1 cellular context compared by ENCODE assay signal in the genomic region with DNA sequence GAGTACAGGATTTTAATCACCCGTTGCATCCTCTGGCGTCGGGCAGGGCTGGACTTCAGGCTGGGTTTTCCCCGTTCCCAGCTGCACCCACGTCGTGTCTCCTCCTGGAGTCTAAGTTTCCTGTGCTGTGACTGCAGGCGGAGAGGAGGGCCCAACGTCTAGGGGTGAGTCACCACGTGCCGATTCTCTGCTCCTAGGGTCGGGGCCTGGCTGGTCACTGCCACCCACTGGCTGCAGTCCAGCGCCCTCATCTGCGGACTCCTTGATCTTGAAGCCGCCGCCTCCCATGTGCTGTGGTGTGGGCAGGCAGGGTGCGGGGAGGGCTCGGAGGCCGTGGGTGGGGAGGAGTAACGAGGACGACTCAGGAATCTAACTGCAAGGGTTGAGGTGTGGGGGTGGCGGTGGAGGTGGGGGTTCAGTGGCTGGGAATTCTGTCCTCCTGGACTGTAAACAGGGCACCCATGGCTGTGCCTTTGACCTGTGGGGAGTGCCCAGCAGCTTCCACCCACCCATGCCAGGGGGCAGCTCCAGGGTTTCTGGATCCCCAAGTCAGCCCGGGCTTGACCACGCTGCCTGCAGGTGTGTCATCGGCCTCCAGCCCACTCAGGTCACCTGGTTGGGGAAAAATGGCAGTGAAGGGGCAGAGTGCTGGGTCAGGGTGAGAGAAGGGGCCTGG.
A peak's percentile ranks its signal among the peaks of the same experiment; 100 is the strongest.
TF ChIP-seq lines count a peak whose summit lies in the region.

No MANE protein-coding gene starts in this region.

TF ChIP-seq in K562, 482 proteins besides CTCF, POLR2A, EP300 and RAD21 (continued from another document and continues in another):
- TF ChIP-seq PHB2 (IDR thresholded peaks at IDR 0.05; ENCODE audit: low read depth) (no peak), COPS2 (conservative IDR thresholded peaks at IDR 0.05) (no peak), TRIM28 (IDR thresholded peaks at IDR 0.05) (no peak), ZNF785 (CRISPR knock-in tag; IDR thresholded peaks at IDR 0.05) (no peak), ZNF408 (CRISPR knock-in tag; IDR thresholded peaks at IDR 0.05; ENCODE audit: low read depth) (no peak), KDM4B (IDR thresholded peaks at IDR 0.05; ENCODE audit: borderline replicate concordance in 2 of 2, low read depth in 1 of 2) (no peak), CCNT2 (IDR thresholded peaks at IDR 0.05; ENCODE audit: borderline replicate concordance, extremely low read depth, insufficient read length, low read depth, low read length) (no peak), NCOR1 (IDR thresholded peaks at IDR 0.05) (no peak), NELFE (IDR thresholded peaks at IDR 0.05; ENCODE audit: insufficient read depth, insufficient read length) (no peak), E2F3 (CRISPR knock-in tag; IDR thresholded peaks at IDR 0.05) (no peak), HLTF (IDR thresholded peaks at IDR 0.05) (no peak), SP2 (IDR thresholded peaks at IDR 0.05; ENCODE audit: extremely low read depth, low read depth, low read length, poor library complexity, severe bottlenecking) (no peak), EHMT2 (IDR thresholded peaks at IDR 0.05) (no peak), CHD2 (IDR thresholded peaks at IDR 0.05; ENCODE audit: low read depth, low read length) (no peak), YBX1 (IDR thresholded peaks at IDR 0.05) (no peak), ZKSCAN1 (IDR thresholded peaks at IDR 0.05; ENCODE audit: low read depth, low read length) (no peak), NEUROD1 (IDR thresholded peaks at IDR 0.05; ENCODE audit: borderline replicate concordance, low read depth, low read length, partially characterized antibody) (no peak), ZNF384 (IDR thresholded peaks at IDR 0.05; ENCODE audit: low read depth, low read length) (no peak), CCAR2 (IDR thresholded peaks at IDR 0.05; ENCODE audit: low read depth, low read length) (no peak), NFE2L1 (tag; IDR thresholded peaks at IDR 0.05; ENCODE audit: borderline replicate concordance, low read depth) (no peak), SRF (CRISPR knock-in tag; IDR thresholded peaks at IDR 0.05) (no peak), HDAC8 (tag; IDR thresholded peaks at IDR 0.05) (no peak), ZSCAN32 (CRISPR knock-in tag; IDR thresholded peaks at IDR 0.05) (no peak), RHOXF2B (CRISPR knock-in tag; conservative IDR thresholded peaks at IDR 0.05) (no peak), LCOR (CRISPR knock-in tag; IDR thresholded peaks at IDR 0.05) (peak; percentile 43; the same call in 1 of the 2 replicates), ARID2 (IDR thresholded peaks at IDR 0.05) (no peak), ZNF24 (IDR thresholded peaks at IDR 0.05) (no peak), DDX20 (tag; IDR thresholded peaks at IDR 0.05; ENCODE audit: low read depth) (no peak)
- TF ChIP-seq, protein P1, sequence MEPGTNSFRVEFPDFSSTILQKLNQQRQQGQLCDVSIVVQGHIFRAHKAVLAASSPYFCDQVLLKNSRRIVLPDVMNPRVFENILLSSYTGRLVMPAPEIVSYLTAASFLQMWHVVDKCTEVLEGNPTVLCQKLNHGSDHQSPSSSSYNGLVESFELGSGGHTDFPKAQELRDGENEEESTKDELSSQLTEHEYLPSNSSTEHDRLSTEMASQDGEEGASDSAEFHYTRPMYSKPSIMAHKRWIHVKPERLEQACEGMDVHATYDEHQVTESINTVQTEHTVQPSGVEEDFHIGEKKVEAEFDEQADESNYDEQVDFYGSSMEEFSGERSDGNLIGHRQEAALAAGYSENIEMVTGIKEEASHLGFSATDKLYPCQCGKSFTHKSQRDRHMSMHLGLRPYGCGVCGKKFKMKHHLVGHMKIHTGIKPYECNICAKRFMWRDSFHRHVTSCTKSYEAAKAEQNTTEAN (CRISPR knock-in tag; IDR thresholded peaks at IDR 0.05): no peak
- TF ChIP-seq, protein P2, sequence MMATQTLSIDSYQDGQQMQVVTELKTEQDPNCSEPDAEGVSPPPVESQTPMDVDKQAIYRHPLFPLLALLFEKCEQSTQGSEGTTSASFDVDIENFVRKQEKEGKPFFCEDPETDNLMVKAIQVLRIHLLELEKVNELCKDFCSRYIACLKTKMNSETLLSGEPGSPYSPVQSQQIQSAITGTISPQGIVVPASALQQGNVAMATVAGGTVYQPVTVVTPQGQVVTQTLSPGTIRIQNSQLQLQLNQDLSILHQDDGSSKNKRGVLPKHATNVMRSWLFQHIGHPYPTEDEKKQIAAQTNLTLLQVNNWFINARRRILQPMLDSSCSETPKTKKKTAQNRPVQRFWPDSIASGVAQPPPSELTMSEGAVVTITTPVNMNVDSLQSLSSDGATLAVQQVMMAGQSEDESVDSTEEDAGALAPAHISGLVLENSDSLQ (IDR thresholded peaks at IDR 0.05): no peak
- TF ChIP-seq, protein P3, sequence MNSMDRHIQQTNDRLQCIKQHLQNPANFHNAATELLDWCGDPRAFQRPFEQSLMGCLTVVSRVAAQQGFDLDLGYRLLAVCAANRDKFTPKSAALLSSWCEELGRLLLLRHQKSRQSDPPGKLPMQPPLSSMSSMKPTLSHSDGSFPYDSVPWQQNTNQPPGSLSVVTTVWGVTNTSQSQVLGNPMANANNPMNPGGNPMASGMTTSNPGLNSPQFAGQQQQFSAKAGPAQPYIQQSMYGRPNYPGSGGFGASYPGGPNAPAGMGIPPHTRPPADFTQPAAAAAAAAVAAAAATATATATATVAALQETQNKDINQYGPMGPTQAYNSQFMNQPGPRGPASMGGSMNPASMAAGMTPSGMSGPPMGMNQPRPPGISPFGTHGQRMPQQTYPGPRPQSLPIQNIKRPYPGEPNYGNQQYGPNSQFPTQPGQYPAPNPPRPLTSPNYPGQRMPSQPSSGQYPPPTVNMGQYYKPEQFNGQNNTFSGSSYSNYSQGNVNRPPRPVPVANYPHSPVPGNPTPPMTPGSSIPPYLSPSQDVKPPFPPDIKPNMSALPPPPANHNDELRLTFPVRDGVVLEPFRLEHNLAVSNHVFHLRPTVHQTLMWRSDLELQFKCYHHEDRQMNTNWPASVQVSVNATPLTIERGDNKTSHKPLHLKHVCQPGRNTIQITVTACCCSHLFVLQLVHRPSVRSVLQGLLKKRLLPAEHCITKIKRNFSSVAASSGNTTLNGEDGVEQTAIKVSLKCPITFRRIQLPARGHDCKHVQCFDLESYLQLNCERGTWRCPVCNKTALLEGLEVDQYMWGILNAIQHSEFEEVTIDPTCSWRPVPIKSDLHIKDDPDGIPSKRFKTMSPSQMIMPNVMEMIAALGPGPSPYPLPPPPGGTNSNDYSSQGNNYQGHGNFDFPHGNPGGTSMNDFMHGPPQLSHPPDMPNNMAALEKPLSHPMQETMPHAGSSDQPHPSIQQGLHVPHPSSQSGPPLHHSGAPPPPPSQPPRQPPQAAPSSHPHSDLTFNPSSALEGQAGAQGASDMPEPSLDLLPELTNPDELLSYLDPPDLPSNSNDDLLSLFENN (IDR thresholded peaks at IDR 0.05; ENCODE audit: low read depth in 2 of 2, low read length in 2 of 2): no peak
- TF ChIP-seq, protein P4, sequence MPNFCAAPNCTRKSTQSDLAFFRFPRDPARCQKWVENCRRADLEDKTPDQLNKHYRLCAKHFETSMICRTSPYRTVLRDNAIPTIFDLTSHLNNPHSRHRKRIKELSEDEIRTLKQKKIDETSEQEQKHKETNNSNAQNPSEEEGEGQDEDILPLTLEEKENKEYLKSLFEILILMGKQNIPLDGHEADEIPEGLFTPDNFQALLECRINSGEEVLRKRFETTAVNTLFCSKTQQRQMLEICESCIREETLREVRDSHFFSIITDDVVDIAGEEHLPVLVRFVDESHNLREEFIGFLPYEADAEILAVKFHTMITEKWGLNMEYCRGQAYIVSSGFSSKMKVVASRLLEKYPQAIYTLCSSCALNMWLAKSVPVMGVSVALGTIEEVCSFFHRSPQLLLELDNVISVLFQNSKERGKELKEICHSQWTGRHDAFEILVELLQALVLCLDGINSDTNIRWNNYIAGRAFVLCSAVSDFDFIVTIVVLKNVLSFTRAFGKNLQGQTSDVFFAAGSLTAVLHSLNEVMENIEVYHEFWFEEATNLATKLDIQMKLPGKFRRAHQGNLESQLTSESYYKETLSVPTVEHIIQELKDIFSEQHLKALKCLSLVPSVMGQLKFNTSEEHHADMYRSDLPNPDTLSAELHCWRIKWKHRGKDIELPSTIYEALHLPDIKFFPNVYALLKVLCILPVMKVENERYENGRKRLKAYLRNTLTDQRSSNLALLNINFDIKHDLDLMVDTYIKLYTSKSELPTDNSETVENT (CRISPR knock-in tag; IDR thresholded peaks at IDR 0.05): no peak
- TF ChIP-seq, protein P5, sequence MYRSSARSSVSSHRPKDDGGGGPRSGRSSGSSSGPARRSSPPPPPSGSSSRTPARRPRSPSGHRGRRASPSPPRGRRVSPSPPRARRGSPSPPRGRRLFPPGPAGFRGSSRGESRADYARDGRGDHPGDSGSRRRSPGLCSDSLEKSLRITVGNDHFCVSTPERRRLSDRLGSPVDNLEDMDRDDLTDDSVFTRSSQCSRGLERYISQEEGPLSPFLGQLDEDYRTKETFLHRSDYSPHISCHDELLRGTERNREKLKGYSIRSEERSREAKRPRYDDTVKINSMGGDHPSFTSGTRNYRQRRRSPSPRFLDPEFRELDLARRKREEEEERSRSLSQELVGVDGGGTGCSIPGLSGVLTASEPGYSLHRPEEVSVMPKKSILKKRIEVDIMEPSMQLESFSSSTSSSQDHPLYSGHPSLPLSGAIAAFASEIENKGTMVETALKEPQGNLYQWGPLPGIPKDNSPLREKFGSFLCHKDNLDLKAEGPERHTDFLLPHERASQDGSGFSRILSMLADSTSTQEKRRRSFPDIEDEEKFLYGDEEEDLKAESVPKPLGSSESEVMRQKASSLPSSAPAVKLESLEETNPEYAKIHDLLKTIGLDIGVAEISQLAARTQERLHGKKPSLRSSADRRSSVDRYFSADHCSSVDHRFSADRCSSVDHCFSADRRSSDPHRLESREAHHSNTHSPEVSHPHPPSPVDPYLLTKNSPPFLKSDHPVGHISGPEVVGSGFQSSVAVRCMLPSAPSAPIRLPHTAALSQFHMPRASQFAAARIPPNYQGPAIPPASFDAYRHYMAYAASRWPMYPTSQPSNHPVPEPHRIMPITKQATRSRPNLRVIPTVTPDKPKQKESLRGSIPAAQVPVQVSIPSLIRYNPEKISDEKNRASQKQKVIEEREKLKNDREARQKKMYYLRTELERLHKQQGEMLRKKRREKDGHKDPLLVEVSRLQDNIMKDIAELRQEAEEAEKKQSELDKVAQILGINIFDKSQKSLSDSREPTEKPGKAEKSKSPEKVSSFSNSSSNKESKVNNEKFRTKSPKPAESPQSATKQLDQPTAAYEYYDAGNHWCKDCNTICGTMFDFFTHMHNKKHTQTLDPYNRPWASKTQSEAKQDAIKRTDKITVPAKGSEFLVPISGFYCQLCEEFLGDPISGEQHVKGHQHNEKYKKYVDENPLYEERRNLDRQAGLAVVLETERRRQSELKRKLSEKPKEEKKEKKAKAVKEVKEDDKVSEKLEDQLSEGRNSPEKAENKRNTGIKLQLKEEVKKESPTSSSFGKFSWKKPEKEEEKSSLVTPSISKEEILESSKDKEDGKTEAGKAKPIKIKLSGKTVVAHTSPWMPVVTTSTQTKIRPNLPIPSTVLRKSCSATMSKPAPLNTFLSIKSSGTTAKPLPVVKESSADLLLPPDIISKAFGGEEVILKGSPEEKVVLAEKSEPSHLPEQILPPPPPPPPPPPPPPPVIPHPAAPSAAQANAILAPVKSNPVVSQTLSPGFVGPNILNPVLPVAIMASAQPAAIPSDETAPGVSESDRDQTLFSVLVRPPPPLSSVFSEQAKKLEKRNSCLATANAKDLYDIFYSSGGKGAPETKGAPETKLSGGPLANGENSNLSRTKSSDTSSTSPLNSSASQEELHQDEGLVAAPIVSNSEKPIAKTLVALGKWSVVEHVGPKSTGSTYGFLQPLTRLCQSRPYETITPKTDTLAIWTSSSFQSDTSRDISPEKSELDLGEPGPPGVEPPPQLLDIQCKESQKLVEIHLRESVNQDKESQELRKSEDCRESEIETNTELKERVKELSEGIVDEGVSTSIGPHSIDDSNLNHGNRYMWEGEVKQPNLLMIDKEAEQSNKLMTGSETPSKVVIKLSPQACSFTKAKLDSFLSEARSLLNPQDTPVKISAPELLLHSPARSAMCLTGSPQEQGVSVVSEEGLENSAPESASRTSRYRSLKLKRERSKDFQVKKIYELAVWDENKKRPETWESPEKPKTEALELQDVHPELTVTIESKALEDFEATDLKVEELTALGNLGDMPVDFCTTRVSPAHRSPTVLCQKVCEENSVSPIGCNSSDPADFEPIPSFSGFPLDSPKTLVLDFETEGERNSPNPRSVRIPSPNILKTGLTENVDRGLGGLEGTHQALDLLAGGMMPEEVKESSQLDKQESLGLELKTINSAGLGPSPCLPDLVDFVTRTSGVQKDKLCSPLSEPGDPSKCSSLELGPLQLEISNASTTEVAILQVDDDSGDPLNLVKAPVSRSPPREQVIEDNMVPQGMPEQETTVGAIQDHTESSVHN (IDR thresholded peaks at IDR 0.05; ENCODE audit: borderline replicate concordance in 1 of 2, low read depth in 1 of 2): no peak
- TF ChIP-seq, protein P6, sequence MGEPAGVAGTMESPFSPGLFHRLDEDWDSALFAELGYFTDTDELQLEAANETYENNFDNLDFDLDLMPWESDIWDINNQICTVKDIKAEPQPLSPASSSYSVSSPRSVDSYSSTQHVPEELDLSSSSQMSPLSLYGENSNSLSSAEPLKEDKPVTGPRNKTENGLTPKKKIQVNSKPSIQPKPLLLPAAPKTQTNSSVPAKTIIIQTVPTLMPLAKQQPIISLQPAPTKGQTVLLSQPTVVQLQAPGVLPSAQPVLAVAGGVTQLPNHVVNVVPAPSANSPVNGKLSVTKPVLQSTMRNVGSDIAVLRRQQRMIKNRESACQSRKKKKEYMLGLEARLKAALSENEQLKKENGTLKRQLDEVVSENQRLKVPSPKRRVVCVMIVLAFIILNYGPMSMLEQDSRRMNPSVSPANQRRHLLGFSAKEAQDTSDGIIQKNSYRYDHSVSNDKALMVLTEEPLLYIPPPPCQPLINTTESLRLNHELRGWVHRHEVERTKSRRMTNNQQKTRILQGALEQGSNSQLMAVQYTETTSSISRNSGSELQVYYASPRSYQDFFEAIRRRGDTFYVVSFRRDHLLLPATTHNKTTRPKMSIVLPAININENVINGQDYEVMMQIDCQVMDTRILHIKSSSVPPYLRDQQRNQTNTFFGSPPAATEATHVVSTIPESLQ (CRISPR knock-in tag; IDR thresholded peaks at IDR 0.05): no peak
- TF ChIP-seq, protein P7, sequence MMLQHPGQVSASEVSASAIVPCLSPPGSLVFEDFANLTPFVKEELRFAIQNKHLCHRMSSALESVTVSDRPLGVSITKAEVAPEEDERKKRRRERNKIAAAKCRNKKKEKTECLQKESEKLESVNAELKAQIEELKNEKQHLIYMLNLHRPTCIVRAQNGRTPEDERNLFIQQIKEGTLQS (IDR thresholded peaks at IDR 0.05): peak; percentile 88
- TF ChIP-seq, protein P7 (CRISPR knock-in tag; conservative IDR thresholded peaks at IDR 0.05): no peak
- TF ChIP-seq, protein P8, sequence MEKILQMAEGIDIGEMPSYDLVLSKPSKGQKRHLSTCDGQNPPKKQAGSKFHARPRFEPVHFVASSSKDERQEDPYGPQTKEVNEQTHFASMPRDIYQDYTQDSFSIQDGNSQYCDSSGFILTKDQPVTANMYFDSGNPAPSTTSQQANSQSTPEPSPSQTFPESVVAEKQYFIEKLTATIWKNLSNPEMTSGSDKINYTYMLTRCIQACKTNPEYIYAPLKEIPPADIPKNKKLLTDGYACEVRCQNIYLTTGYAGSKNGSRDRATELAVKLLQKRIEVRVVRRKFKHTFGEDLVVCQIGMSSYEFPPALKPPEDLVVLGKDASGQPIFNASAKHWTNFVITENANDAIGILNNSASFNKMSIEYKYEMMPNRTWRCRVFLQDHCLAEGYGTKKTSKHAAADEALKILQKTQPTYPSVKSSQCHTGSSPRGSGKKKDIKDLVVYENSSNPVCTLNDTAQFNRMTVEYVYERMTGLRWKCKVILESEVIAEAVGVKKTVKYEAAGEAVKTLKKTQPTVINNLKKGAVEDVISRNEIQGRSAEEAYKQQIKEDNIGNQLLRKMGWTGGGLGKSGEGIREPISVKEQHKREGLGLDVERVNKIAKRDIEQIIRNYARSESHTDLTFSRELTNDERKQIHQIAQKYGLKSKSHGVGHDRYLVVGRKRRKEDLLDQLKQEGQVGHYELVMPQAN (IDR thresholded peaks at IDR 0.05; ENCODE audit: borderline replicate concordance): no peak
